11 cellular contexts compared by ENCODE assay signal in the genomic region with DNA sequence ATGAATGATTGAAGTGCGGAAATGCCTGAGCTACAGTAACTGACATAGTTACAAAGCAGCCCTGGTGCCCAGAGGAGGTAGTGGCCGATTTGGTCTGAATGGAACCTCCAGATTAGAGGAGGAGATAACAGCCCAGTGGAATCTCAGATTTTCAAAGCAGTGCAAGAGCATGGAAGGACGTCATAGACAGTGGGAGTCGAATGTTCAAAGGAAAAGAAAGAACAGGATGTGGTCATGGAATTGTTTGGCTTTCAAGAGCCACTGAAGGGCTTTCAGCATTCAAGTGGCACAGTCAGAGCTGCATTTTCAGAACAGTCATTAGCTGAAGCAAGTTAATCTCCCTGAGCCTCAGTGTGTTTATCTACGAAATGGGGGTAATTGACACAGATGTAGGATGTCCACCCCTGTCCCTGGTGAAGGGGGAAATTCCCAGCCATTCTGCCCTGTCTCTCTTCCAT.
A peak's percentile ranks its signal among the peaks of the same experiment; 100 is the strongest.
DNase-seq lines count a peak whose midpoint lies in the region; TF ChIP-seq lines count a peak whose summit lies in the region.
"Had no signal": no experiment of that assay in that cellular context is flagged by ENCODE, and none has a peak within 500 bp of the region (broad histone marks: within the 10 kb centered on the region; RNA-seq: fewer than 3 reads in every experiment).

No MANE protein-coding gene starts in this region.

- peak overlapping the region; percentile 13 for H3K27ac ChIP-seq in angular gyrus (ENCODE audit: low read depth, low read length)
- peak overlapping the region; percentile 77 for H3K27ac ChIP-seq in trophoblast cell (ENCODE audit: low read depth, low read length)
- H3K27ac ChIP-seq: 22Rv1 had no signal

- WGBS in trophoblast cell (ENCODE audit: extremely low coverage, insufficient coverage, insufficient read length): no CpG with 5 or more reads among the region's 5 CpGs

- peak overlapping the region; percentile 39 for H2BK120ac ChIP-seq in trophoblast cell (ENCODE audit: insufficient read depth, low read length, poor library complexity)

- no peak overlapping the region for H2AK5ac ChIP-seq in trophoblast cell (ENCODE audit: low read length)

- H3K4me3 ChIP-seq in trophoblast cell (ENCODE audit: low read depth, low read length): no peak overlapping the region

- peak overlapping the region in 1 of 7 donors; percentile 22 for H3K27ac Mint-ChIP-seq in CD14-positive monocyte

- DNase-seq in DMS53 (lab: John Stamatoyannopoulos, UW) (peak; percentile 32), DMS53 treated with DMSO at 0.1 percent for 48 hours (lab: John Stamatoyannopoulos, UW; ENCODE audit: unreplicated experiment) (no peak), SW480 (ENCODE audit: low spot score) (peak; percentile 57), trophoblast cell (no peak), CD14-positive monocyte (ENCODE audit: low spot score) (no peak), GM13977 (ENCODE audit: low spot score) (no peak), hippocampal formation (lab: John Stamatoyannopoulos, UW) (no peak)
- DNase-seq: KBM-7, NCI-H510A treated with DMSO at 0.1 percent for 48 hours had no signal

- H3K4ac ChIP-seq in trophoblast cell (ENCODE audit: low read depth, low read length): peak overlapping the region; percentile 25

- H3K36me3 Mint-ChIP-seq in CD14-positive monocyte: peaks cover 66 to 76% of the 10 kb centered on the region in 2 donors

- H3K27me3 Mint-ChIP-seq in CD14-positive monocyte (ENCODE audit: low read depth in 3 of 3): no peaks in the 10 kb centered on the region

- peaks cover 4% of the 10 kb centered on the region for H3K79me1 ChIP-seq in trophoblast cell (ENCODE audit: low read length)

- peaks cover 0 to 3% (median 0%) of the 10 kb centered on the region in 7 donors for H3K9me3 Mint-ChIP-seq in CD14-positive monocyte

- no peak overlapping the region for H3K4me2 ChIP-seq in trophoblast cell (ENCODE audit: low read length)

- H3K4me1 Mint-ChIP-seq in CD14-positive monocyte: peaks cover 2% of the 10 kb centered on the region

- H4K12ac ChIP-seq in trophoblast cell (ENCODE audit: low read depth, low read length): no peak overlapping the region

- intact Hi-C loops in CD14-positive monocyte (cut with micrococcal nuclease): no loop called here

- H2AFZ ChIP-seq in trophoblast cell (ENCODE audit: insufficient read depth, low read length, poor library complexity): no peak overlapping the region

- in situ Hi-C loops in GM13977 (cut with MboI; ENCODE audit: low pct_unique_long_range_greater_than_20kb, low sequenced_read_pairs, unreplicated experiment): no loop called here

- H3K27me3 ChIP-seq in trophoblast cell (ENCODE audit: insufficient read depth, low read length): no peaks in the 10 kb centered on the region

- H3K23ac ChIP-seq in trophoblast cell (ENCODE audit: low read length): no peak overlapping the region

- H3K18ac ChIP-seq in trophoblast cell (ENCODE audit: low read length): peak overlapping the region; percentile 67

- H3K9me3 ChIP-seq in trophoblast cell (ENCODE audit: insufficient read depth, low read depth, low read length): no peaks in the 10 kb centered on the region

- H3K79me2 ChIP-seq in trophoblast cell (ENCODE audit: control insufficient read depth, insufficient read depth, low read length, poor library complexity): no peaks in the 10 kb centered on the region

- peak overlapping the region; percentile 63 for H4K91ac ChIP-seq in trophoblast cell (ENCODE audit: low read depth, low read length)

- peak overlapping the region; percentile 49 for H2BK5ac ChIP-seq in trophoblast cell (ENCODE audit: low read depth, low read length, poor library complexity)

- peaks cover 8 to 13% of the 10 kb centered on the region in 2 experiments for H3K4me1 ChIP-seq in trophoblast cell (ENCODE audit: control insufficient read depth in 1 of 2, insufficient read depth in 2 of 2, low read length in 2 of 2)

- H3K9ac ChIP-seq in trophoblast cell (ENCODE audit: low read length): no peak overlapping the region

- H2BK12ac ChIP-seq in trophoblast cell (ENCODE audit: low read length): peak overlapping the region; percentile 72

- H4K8ac ChIP-seq in trophoblast cell (ENCODE audit: low read depth, low read length): peak overlapping the region; percentile 59

- H3K4me3 Mint-ChIP-seq in CD14-positive monocyte: no peak overlapping the region

- H3K36me3 ChIP-seq in trophoblast cell (ENCODE audit: control insufficient read depth in 1 of 2, insufficient read depth in 2 of 2, low read length in 2 of 2): no peaks in the 10 kb centered on the region

- TF ChIP-seq CTCF in CD14-positive monocyte (IDR thresholded peaks at IDR 0.05) (no peak), GM13977 (IDR thresholded peaks at IDR 0.05; ENCODE audit: extremely low read depth, insufficient read depth, missing control alignments) (no peak)

- H3K14ac ChIP-seq in trophoblast cell (ENCODE audit: low read length): peak overlapping the region; percentile 75

Comparison
In these comparisons a context has a peak if more than half of its experiments do, and no peak if none do; other contexts are left out.
1. DNase-seq: peak in DMS53 (single experiment) and SW480 (single experiment); none in DMS53 treated with DMSO at 0.1 percent for 48 hours (single experiment), trophoblast cell (0 of 2), CD14-positive monocyte (single experiment), GM13977 (single experiment) and hippocampal formation (0 of 2).